35 cellular contexts compared by ENCODE assay signal in the genomic region with DNA sequence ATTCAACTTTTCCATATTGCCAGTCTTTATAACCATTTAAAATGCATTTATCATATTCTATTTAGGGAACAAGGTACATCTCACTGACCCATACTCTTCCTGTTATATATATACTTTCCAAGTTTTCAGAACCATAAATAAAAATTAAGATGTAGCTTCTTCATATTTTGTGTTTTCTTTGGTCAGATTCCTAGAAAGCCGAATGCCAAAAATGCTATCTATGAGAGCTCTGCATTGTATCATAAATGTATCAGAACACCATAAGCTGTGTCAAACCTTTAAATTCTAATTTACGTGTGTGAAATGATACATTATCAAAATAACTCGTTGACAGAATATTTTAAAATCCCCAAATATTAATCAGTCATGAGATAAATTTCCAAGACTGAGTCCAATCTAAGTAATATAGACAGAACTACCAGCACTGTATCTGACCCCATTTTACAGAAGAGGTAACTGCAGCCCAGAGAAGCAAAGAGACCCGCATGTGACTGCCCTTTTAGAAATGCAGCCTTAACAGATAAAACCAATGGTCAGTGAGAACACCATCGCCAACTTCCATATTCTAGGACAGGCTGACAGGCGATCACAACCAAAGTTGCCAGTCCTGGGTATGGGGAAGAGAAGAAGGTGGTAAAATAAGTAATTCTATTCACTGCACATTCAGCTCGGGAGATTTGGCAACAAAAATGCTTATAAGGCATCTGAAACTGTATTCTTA.
"Had no signal": no experiment of that assay in that cellular context is flagged by ENCODE, and none has a peak within 500 bp of the region (broad histone marks: within the 10 kb centered on the region; RNA-seq: fewer than 3 reads in every experiment).

No MANE protein-coding gene starts in this region.

- H3K27me3 ChIP-seq: MG63 had no signal

- H3K9ac ChIP-seq: KMS-11 had no signal

- H3K4me2 ChIP-seq: KMS-11 had no signal

- H3K9me3 ChIP-seq: MG63 had no signal

- H3K4me3 ChIP-seq: MG63 had no signal

- DNase-seq: Karpas-422, Kasumi-1, KBM-7, KG1, MG63, MM.1S, MV-4-11, NCI-H1048, NCI-H1092, NCI-H1092 treated with DMSO at 0.1 percent for 48 hours, NCI-H1105, NCI-H1105 treated with DMSO at 0.1 percent for 48 hours, NCI-H1417, NCI-H1417 treated with DMSO at 0.1 percent for 48 hours, NCI-H1436, NCI-H1436 treated with DMSO at 0.1 percent for 48 hours, NCI-H146, NCI-H1694, NCI-H1694 treated with DMSO at 0.1 percent for 48 hours, NCI-H187, NCI-H187 treated with DMSO at 0.1 percent for 48 hours, NCI-H1930, NCI-H2029, NCI-H2029 treated with DMSO at 0.1 percent for 48 hours, NCI-H2081, NCI-H2081 treated with DMSO at 0.1 percent for 48 hours, NCI-H2107, NCI-H2171, NCI-H2171 treated with DMSO at 0.1 percent for 48 hours, NCI-H2227 treated with DMSO at 0.1 percent for 48 hours, NCI-H226, NCI-H345, NCI-H446, NCI-H446 treated with DMSO at 0.1 percent for 48 hours had no signal

- H3K27ac ChIP-seq: KMS-11 had no signal
